In genomic region chr1:226674892-226675719, GRCh38 we compare ENCODE assay signal across 8 cellular contexts.
DNase-seq lines count a peak whose midpoint lies in the region; ATAC-seq and TF ChIP-seq lines count a peak whose summit lies in the region.

No MANE protein-coding gene starts in this region.

- H3F3A ChIP-seq in MM.1S (ENCODE audit: insufficient read depth, low read length) = peaks cover 8% of the 10 kb centered on the region; the same call in 1 of the 2 replicates

- H2AFZ ChIP-seq in MM.1S (ENCODE audit: low read length) = no peak overlapping the region

- no peaks in the 10 kb centered on the region for H3K27me3 ChIP-seq in rectal smooth muscle tissue (ENCODE audit: control insufficient read depth, insufficient read depth, low read length)
- no peaks in the 10 kb centered on the region for H3K27me3 ChIP-seq in MM.1S (replicated peaks; ENCODE audit: insufficient read depth, low read length)

- H3K79me2 ChIP-seq in MM.1S (ENCODE audit: low read length) = peaks cover 92% of the 10 kb centered on the region

- H3K4me3 ChIP-seq in rectal smooth muscle tissue (ENCODE audit: low read length) (peak overlapping the region; percentile 26), MM.1S (ENCODE audit: low read length) (no peak overlapping the region)

- ATAC-seq in HG03280 (IDR thresholded peaks at IDR 0.05; ENCODE audit: unreplicated experiment) = peak; percentile 68

- H4K20me1 ChIP-seq in MM.1S (ENCODE audit: insufficient read depth, low read length) = no peaks in the 10 kb centered on the region

- H3K9ac ChIP-seq in rectal smooth muscle tissue (ENCODE audit: low read length) = peak overlapping the region; percentile 27
- H3K9ac ChIP-seq in MM.1S (ENCODE audit: low read length) = no peak overlapping the region

- H3K9me2 ChIP-seq in MM.1S (replicated peaks; ENCODE audit: insufficient read depth, low read length) = no peaks in the 10 kb centered on the region

- H3K9me3 ChIP-seq in MM.1S (replicated peaks; ENCODE audit: insufficient read depth, low read length) = no peaks in the 10 kb centered on the region

- TF ChIP-seq CTCF in VCaP (conservative IDR thresholded peaks at IDR 0.05) (no peak), MM.1S (IDR thresholded peaks at IDR 0.05; ENCODE audit: low read length) (no peak)

- peaks cover 10% of the 10 kb centered on the region for H3K36me3 ChIP-seq in rectal smooth muscle tissue (ENCODE audit: control insufficient read depth, insufficient read depth, low read length)
- no peaks in the 10 kb centered on the region for H3K36me3 ChIP-seq in MM.1S (replicated peaks; ENCODE audit: insufficient read depth, low read length)

- H3K27ac ChIP-seq in VCaP = peak overlapping the region; percentile 93
- peak overlapping the region; percentile 88 for H3K27ac ChIP-seq in rectal smooth muscle tissue (ENCODE audit: low read depth, low read length)
- H3K27ac ChIP-seq in MM.1S (ENCODE audit: low read length) = no peak overlapping the region

- H3K4me2 ChIP-seq in MM.1S (ENCODE audit: low read depth, low read length) = no peak overlapping the region

- peak; percentile 49 for DNase-seq in NCI-H2107 treated with DMSO at 0.1 percent for 48 hours (lab: John Stamatoyannopoulos, UW; ENCODE audit: unreplicated experiment)
- DNase-seq in NCI-H2107 (lab: John Stamatoyannopoulos, UW) = no peak
- peak; percentile 79 for DNase-seq in effector CD4-positive, alpha-beta T cell
- DNase-seq in MM.1S = no peak
- no peak for DNase-seq in cerebellar nuclear complex (lab: John Stamatoyannopoulos, UW)

- H3K4me1 ChIP-seq in rectal smooth muscle tissue (ENCODE audit: control insufficient read depth, insufficient read depth, low read length) (peaks cover 59% of the 10 kb centered on the region), MM.1S (ENCODE audit: low read length) (peaks cover 22% of the 10 kb centered on the region)

Comparison
In these comparisons a context has a peak if more than half of its experiments do, and no peak if none do; other contexts are left out.
1. DNase-seq: peak in NCI-H2107 treated with DMSO at 0.1 percent for 48 hours (single experiment) and effector CD4-positive, alpha-beta T cell (single experiment); none in NCI-H2107 (single experiment), MM.1S (single experiment) and cerebellar nuclear complex (0 of 2).